ENCODE assay signal across 8 cellular contexts in the genomic region with DNA sequence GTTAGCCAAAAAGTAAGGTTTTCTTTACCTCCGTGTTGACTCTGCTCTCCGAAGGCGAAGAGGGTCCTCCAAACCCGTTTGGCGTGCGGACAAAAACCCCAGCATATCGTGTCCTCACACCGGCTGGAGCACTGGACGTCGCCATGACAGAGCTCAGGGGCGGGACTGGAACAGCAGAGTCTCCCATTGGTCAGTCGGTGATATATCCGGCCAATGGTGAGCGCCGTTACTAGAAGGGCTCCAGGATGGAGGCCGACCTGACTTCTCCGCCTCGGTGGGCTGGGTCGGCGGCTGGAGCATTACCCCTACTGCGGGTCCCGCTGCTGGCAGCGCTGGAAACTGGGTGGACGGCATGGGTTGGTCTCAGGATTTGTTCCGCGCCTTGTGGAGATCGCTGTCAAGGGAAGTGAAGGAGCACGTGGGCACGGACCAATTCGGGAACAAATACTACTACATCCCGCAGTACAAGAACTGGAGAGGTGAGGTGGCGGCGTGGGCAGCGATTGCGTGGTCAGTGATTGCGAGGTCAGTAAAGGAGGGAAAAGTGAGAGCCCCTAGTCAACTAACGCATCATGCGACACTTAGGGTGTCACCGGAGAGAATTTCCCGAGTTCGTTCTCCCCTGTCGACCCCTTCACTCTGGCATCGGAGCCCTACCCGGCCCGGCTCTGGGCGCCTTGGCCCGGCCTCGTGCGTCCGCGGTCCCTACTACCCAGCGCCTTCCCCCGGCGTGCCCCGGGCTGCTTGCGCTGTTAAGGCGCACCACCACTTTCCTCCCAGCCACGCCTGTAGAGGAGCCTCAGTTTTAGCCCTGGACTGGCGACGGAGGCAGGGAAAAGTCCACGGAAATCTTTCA. TPM values are rescaled to one million over a fixed set of nuclear protein-coding genes. Genes with fewer than 3 reads are reported as not detected.
DNase-seq lines count a peak whose midpoint lies in the region; ATAC-seq, FAIRE-seq and TF ChIP-seq lines count a peak whose summit lies in the region.

A gene with protein sequence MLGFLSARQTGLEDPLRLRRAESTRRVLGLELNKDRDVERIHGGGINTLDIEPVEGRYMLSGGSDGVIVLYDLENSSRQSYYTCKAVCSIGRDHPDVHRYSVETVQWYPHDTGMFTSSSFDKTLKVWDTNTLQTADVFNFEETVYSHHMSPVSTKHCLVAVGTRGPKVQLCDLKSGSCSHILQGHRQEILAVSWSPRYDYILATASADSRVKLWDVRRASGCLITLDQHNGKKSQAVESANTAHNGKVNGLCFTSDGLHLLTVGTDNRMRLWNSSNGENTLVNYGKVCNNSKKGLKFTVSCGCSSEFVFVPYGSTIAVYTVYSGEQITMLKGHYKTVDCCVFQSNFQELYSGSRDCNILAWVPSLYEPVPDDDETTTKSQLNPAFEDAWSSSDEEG (minus strand): TSS at position 167 of the 856 bp plus-strand sequence. CDS start 62 bp downstream, at position 105.
A gene with protein sequence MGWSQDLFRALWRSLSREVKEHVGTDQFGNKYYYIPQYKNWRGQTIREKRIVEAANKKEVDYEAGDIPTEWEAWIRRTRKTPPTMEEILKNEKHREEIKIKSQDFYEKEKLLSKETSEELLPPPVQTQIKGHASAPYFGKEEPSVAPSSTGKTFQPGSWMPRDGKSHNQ (plus strand): TSS at position 302 of the 856 bp plus-strand sequence. CDS start 51 bp downstream, at position 353.

- peak; percentile 73 for FAIRE-seq in astrocyte (lab: Jason Lieb, UNC)

- peak; percentile 99 for ATAC-seq in GM18502 (IDR thresholded peaks at IDR 0.05; ENCODE audit: poor library complexity, unreplicated experiment)
- ATAC-seq in HG02943 (IDR thresholded peaks at IDR 0.05; ENCODE audit: low read depth, unreplicated experiment) = peak; percentile 100

- H4K20me1 ChIP-seq in astrocyte (ENCODE audit: insufficient read depth, low read length) = peaks cover 3% of the 10 kb centered on the region

- H3K4me2 ChIP-seq in astrocyte (ENCODE audit: low read length) = peak within 1 kb of the TSS; percentile 89

- peaks cover 94% of the 10 kb centered on the region for H3K79me2 ChIP-seq in astrocyte (ENCODE audit: insufficient read depth, low read length)

- H3K4me3 ChIP-seq in astrocyte (ENCODE audit: insufficient read depth, low read depth, low read length) = peak within 1 kb of the TSS; percentile 100
- H3K4me3 ChIP-seq in vagina = peak within 1 kb of the TSS; percentile 58 to 74

- H3K9ac ChIP-seq in astrocyte (ENCODE audit: low read length) = peak within 1 kb of the TSS; percentile 89

- H3K9me3 ChIP-seq in astrocyte (ENCODE audit: insufficient read depth, low read depth, low read length) (no peaks in the 10 kb centered on the region), vagina (no peaks in the 10 kb centered on the region)

- no peak for TF ChIP-seq CTCF in astrocyte (IDR thresholded peaks at IDR 0.05; ENCODE audit: insufficient read depth, low read depth, low read length)
- TF ChIP-seq CTCF in vagina (IDR thresholded peaks at IDR 0.05) = no peak

- no peak within 1 kb of the TSS for H3K4me3 Mint-ChIP-seq in astrocyte (ENCODE audit: unreplicated experiment)

- intact Hi-C loops in vagina (cut with DNase I) = no loop called here

- H3K27me3 ChIP-seq in astrocyte (ENCODE audit: insufficient read depth, low read length) = no peaks in the 10 kb centered on the region
- H3K27me3 ChIP-seq in vagina = no peaks in the 10 kb centered on the region

- H3K4me1 ChIP-seq in astrocyte (ENCODE audit: insufficient read depth, low read length) (peaks cover 8% of the 10 kb centered on the region), vagina (peaks cover 29% of the 10 kb centered on the region)

- peak within 1 kb of the TSS; percentile 99 for H2AFZ ChIP-seq in astrocyte (ENCODE audit: low read depth, low read length)

- no peaks in the 10 kb centered on the region for H3K36me3 ChIP-seq in astrocyte (ENCODE audit: insufficient read depth, low read length)
- H3K36me3 ChIP-seq in vagina = no peaks in the 10 kb centered on the region

- no peaks in the 10 kb centered on the region for H3K9me3 Mint-ChIP-seq in astrocyte (ENCODE audit: unreplicated experiment)

- DNase-seq in NCI-H187 (lab: John Stamatoyannopoulos, UW) (peak; percentile 82 to 83), T-helper 2 cell (peak; percentile 65 to 91 (median 83)), astrocyte (ENCODE audit: low read depth) (peak; percentile 86), hepatic stellate cell (ENCODE audit: low spot score) (peak; percentile 95), putamen (ENCODE audit: low spot score) (peak; percentile 93), vagina (ENCODE audit: extremely low spot score in 2 of 2) (peak in 1 of 2 donors; percentile 96)

- H3K27ac Mint-ChIP-seq in astrocyte (ENCODE audit: unreplicated experiment) = no peak within 1 kb of the TSS

- peak within 1 kb of the TSS; percentile 80 for H3K27ac ChIP-seq in astrocyte (ENCODE audit: low read depth, low read length)
- peak within 1 kb of the TSS; percentile 87 for H3K27ac ChIP-seq in vagina

- H3K36me3 Mint-ChIP-seq in astrocyte (ENCODE audit: low read depth, unreplicated experiment) = no peaks in the 10 kb centered on the region

- peaks cover 5% of the 10 kb centered on the region for H3K4me1 Mint-ChIP-seq in astrocyte (ENCODE audit: low read depth, unreplicated experiment)

- peak in 1 of 2 donors; percentile 52 for TF ChIP-seq POLR2A in vagina (IDR thresholded peaks at IDR 0.05)

- H3K27me3 Mint-ChIP-seq in astrocyte (ENCODE audit: low read depth, unreplicated experiment) = no peaks in the 10 kb centered on the region

RNA-seq across cellular contexts. Expression of the first gene that starts in this region (rescaled TPM):
- total RNA-seq in astrocyte = 11.8 and 13.1 TPM in 2 replicates
- total RNA-seq in vagina = 5.9 TPM

RNA-seq across cellular contexts. Expression of the second gene that starts in this region (rescaled TPM):
- total RNA-seq in astrocyte (43.9 and 46.0 TPM in 2 replicates), vagina (33.1 TPM)
